In genomic region chr1:227429447-227430359, GRCh38 we compare ENCODE assay signal across 10 cellular contexts.
DNase-seq lines count a peak whose midpoint lies in the region; TF ChIP-seq lines count a peak whose summit lies in the region.
"Had no signal": no experiment of that assay in that cellular context is flagged by ENCODE, and none has a peak within 500 bp of the region (broad histone marks: within the 10 kb centered on the region; RNA-seq: fewer than 3 reads in every experiment).

No MANE protein-coding gene starts in this region.

- H3K4me1 ChIP-seq in Caco-2 (peaks cover 16% of the 10 kb centered on the region), parathyroid adenoma (no peaks in the 10 kb centered on the region)

- H3K9me3 ChIP-seq in Caco-2 = no peaks in the 10 kb centered on the region
- H3K9me3 ChIP-seq in parathyroid adenoma (ENCODE audit: control insufficient read depth, low read length) = no peaks in the 10 kb centered on the region

- peaks cover 6% of the 10 kb centered on the region for H3K4me1 Mint-ChIP-seq in Caco-2 (ENCODE audit: low read depth, unreplicated experiment)
- H3K4me1 Mint-ChIP-seq: activated CD4-positive, alpha-beta T cell treated with anti-CD3 and anti-CD28 coated beads for 36 hours; central memory CD8-positive, alpha-beta T cell had no signal

- H3K36me3 Mint-ChIP-seq in Caco-2 (ENCODE audit: insufficient read depth, unreplicated experiment) = no peaks in the 10 kb centered on the region

- peak overlapping the region; percentile 18 for H3K27ac Mint-ChIP-seq in Caco-2 (ENCODE audit: unreplicated experiment)
- H3K27ac Mint-ChIP-seq: activated CD4-positive, alpha-beta T cell treated with anti-CD3 and anti-CD28 coated beads for 36 hours had no signal

- no peak overlapping the region for H3K4me3 Mint-ChIP-seq in Caco-2 (ENCODE audit: unreplicated experiment)
- H3K4me3 Mint-ChIP-seq: activated CD4-positive, alpha-beta T cell treated with anti-CD3 and anti-CD28 coated beads for 36 hours; central memory CD8-positive, alpha-beta T cell had no signal

- POLR2A ChIA-PET in Caco-2 (lab: Charles Lee) = no interaction called here

- no peak overlapping the region for H3K4me2 ChIP-seq in parathyroid adenoma (ENCODE audit: low read length)

- no peak overlapping the region for H2AFZ ChIP-seq in parathyroid adenoma

- CTCF ChIA-PET in Caco-2 (lab: Charles Lee) = no interaction called here

- no peak overlapping the region for H3K4me3 ChIP-seq in Caco-2 (ENCODE audit: low read depth, low read length)
- no peak overlapping the region for H3K4me3 ChIP-seq in parathyroid adenoma (ENCODE audit: low read depth, low read length)

- no peaks in the 10 kb centered on the region for H3K79me2 ChIP-seq in parathyroid adenoma

- peak overlapping the region; percentile 29 for H3K27ac ChIP-seq in parathyroid adenoma

- no peaks in the 10 kb centered on the region for H3K9me3 Mint-ChIP-seq in Caco-2 (ENCODE audit: unreplicated experiment)
- H3K9me3 Mint-ChIP-seq: central memory CD8-positive, alpha-beta T cell had no signal

- no TSS peak for BruUV-seq in Caco-2 (replicated peaks; lab: Mats Ljungman, UMichigan)

- intact Hi-C loops in Caco-2 (cut with micrococcal nuclease; ENCODE audit: unreplicated experiment) = loop anchor here (10.0 kb wide), 1 partner anchor 425 kb away; no protein-coding TSS in a partner anchor

- DNase-seq in Caco-2 = no peak
- peak; percentile 86 for DNase-seq in NCI-H82 (lab: John Stamatoyannopoulos, UW)
- DNase-seq in fibroblast of gingiva (ENCODE audit: low read depth) = peak; percentile 83
- DNase-seq in stimulated activated naive CD4-positive, alpha-beta T cell treated with Interleukin-2 at 50 U/mL for 16 hours (lab: John Stamatoyannopoulos, UW) = no peak
- DNase-seq in mucosa of gallbladder (ENCODE audit: low spot score) = no peak
- DNase-seq in DMS79 (lab: John Stamatoyannopoulos, UW) = no peak
- DNase-seq in SK-N-DZ (ENCODE audit: low spot score) = no peak
- DNase-seq: activated CD4-positive, alpha-beta T cell treated with anti-CD3 and anti-CD28 coated beads for 36 hours had no signal

- H3K27me3 ChIP-seq in Caco-2 (replicated peaks; ENCODE audit: control insufficient read depth, insufficient read depth, low read length) = no peaks in the 10 kb centered on the region
- H3K27me3 ChIP-seq in parathyroid adenoma (ENCODE audit: control insufficient read depth, insufficient read depth, low read length) = no peaks in the 10 kb centered on the region

- no peaks in the 10 kb centered on the region for H3K36me3 ChIP-seq in Caco-2 (ENCODE audit: control insufficient read depth, insufficient read depth, low read length)
- no peaks in the 10 kb centered on the region for H3K36me3 ChIP-seq in parathyroid adenoma (ENCODE audit: control insufficient read depth, insufficient read depth, low read length)

- no peaks in the 10 kb centered on the region for H3K27me3 Mint-ChIP-seq in Caco-2 (ENCODE audit: insufficient read depth, unreplicated experiment)

- H3K9ac ChIP-seq in parathyroid adenoma = no peak overlapping the region

- no peak for TF ChIP-seq CTCF in Caco-2 (IDR thresholded peaks at IDR 0.05; ENCODE audit: insufficient read depth in 1 of 2, low read depth in 1 of 2, low read length in 1 of 2, severe bottlenecking in 1 of 2, unreplicated experiment in 1 of 2)
- no peak for TF ChIP-seq CTCF in parathyroid adenoma (IDR thresholded peaks at IDR 0.05)

Comparison
In these comparisons a context has a peak if more than half of its experiments do, and no peak if none do; other contexts are left out.
1. DNase-seq: peak in NCI-H82 (single experiment) and fibroblast of gingiva (single experiment); none in Caco-2 (0 of 2), stimulated activated naive CD4-positive, alpha-beta T cell treated with Interleukin-2 at 50 U/mL for 16 hours (single experiment), mucosa of gallbladder (single experiment), DMS79 (single experiment) and SK-N-DZ (single experiment).